ENCODE assay signal across 21 cellular contexts in genomic region chr2:169867579-169867978, GRCh38. TPM values are rescaled to one million over a fixed set of nuclear protein-coding genes. Genes with fewer than 3 reads are reported as not detected.
DNase-seq lines count a peak whose midpoint lies in the region; FAIRE-seq and TF ChIP-seq lines count a peak whose summit lies in the region.
"Had no signal": no experiment of that assay in that cellular context is flagged by ENCODE, and none has a peak within 500 bp of the region (broad histone marks: within the 10 kb centered on the region; RNA-seq: fewer than 3 reads in every experiment).

No MANE protein-coding gene starts in this region.

- no peak overlapping the region for H3K4me3 ChIP-seq in Karpas-422 (ENCODE audit: low read length)
- H3K4me3 ChIP-seq in H1 (ENCODE audit: extremely low read depth in 1 of 4, insufficient read depth in 2 of 4, low read depth in 3 of 4, low read length in 4 of 4): no peak overlapping the region
- H3K4me3 ChIP-seq: A549; BLaER1 treated with 17β-estradiol and CSF1 and Interleukin-3, amounts not matched to agents 10 nM and 100 nM had no signal

- no peak for TF ChIP-seq RAD21 in H1 (IDR thresholded peaks at IDR 0.05 in 1 of 2, conservative IDR thresholded peaks at IDR 0.05 in 1 of 2; ENCODE audit: low read depth in 2 of 2, low read length in 2 of 2)

- no peak overlapping the region for H2BK20ac ChIP-seq in H1 (ENCODE audit: low read length)

- H4K5ac ChIP-seq in H1 (ENCODE audit: insufficient read length, low read depth, low read length): peak overlapping the region; percentile 52

- CTCF ChIA-PET in H1 (lab: Charles Lee; ENCODE audit: partially characterized antibody): no interaction called here
- CTCF ChIA-PET in activated naive CD4-positive, alpha-beta T cell treated with anti-CD3 and anti-CD28 coated beads, Interleukin-2, amount 10 ng/mL, durations not matched to agents 7 days and 5 days (lab: Charles Lee): interaction anchor here (0.6 kb wide), 1 partner anchor 1750 kb away, joined by 3 read pairs; no protein-coding TSS in a partner anchor

- DNase-seq in Karpas-422: peak; percentile 39
- DNase-seq in H1 (ENCODE audit: low read depth in 1 of 2, low spot score in 2 of 2): no peak
- no peak for DNase-seq in activated naive CD4-positive, alpha-beta T cell treated with anti-CD3 and anti-CD28 coated beads, Interleukin-2, amount 10 ng/mL, durations not matched to agents 7 days and 5 days
- DNase-seq in activated naive CD4-positive, alpha-beta T cell treated with anti-CD3 and anti-CD28 coated beads, Interleukin-2, amount 50 U/mL, for 16 hours: no peak
- DNase-seq: AML-193; Caco-2; Calu3; CD4-positive, alpha-beta T cell; CD8-positive, alpha-beta T cell; DMS79; DND-41; EL; GF-D8 had no signal

- no peaks in the 10 kb centered on the region for H3K36me3 Mint-ChIP-seq in activated naive CD4-positive, alpha-beta T cell treated with anti-CD3 and anti-CD28 coated beads, Interleukin-2, amount 10 ng/mL, durations not matched to agents 7 days and 5 days
- H3K36me3 Mint-ChIP-seq: CD8-positive, alpha-beta T cell had no signal

- no peak overlapping the region for H2BK5ac ChIP-seq in H1 (ENCODE audit: low read depth, low read length)

- H3K79me1 ChIP-seq in H1 (ENCODE audit: low read depth, low read length): no peaks in the 10 kb centered on the region

- H2AK5ac ChIP-seq in H1 (ENCODE audit: low read depth, low read length): no peak overlapping the region

- H3K4me1 Mint-ChIP-seq in activated naive CD4-positive, alpha-beta T cell treated with anti-CD3 and anti-CD28 coated beads, Interleukin-2, amount 10 ng/mL, durations not matched to agents 7 days and 5 days: no peaks in the 10 kb centered on the region

- H3K36me3 ChIP-seq in Karpas-422 (ENCODE audit: insufficient read depth, low read length): no peaks in the 10 kb centered on the region
- no peaks in the 10 kb centered on the region for H3K36me3 ChIP-seq in H1 (ENCODE audit: control insufficient read depth in 2 of 4, insufficient read depth in 4 of 4, low read length in 3 of 4)

- no peak overlapping the region for H3K18ac ChIP-seq in H1 (ENCODE audit: extremely low read depth, low read length)

- TF ChIP-seq POLR2A in H1 (IDR thresholded peaks at IDR 0.05; ENCODE audit: control extremely low read depth in 1 of 2, low read depth in 2 of 2, low read length in 2 of 2): no peak

- H3K4me2 ChIP-seq in Karpas-422 (ENCODE audit: low read depth, low read length, poor library complexity, severe bottlenecking) (no peak overlapping the region), H1 (ENCODE audit: insufficient read depth in 1 of 2, low read depth in 2 of 2, low read length in 2 of 2) (no peak overlapping the region)
- H3K4me2 ChIP-seq: A549; BLaER1 treated with 17β-estradiol and CSF1 and Interleukin-3, amounts not matched to agents 10 nM and 100 nM had no signal

- H3K27me3 Mint-ChIP-seq in activated naive CD4-positive, alpha-beta T cell treated with anti-CD3 and anti-CD28 coated beads, Interleukin-2, amount 10 ng/mL, durations not matched to agents 7 days and 5 days: no peaks in the 10 kb centered on the region
- H3K27me3 Mint-ChIP-seq: B cell; CD4-positive, alpha-beta T cell had no signal

- no peak overlapping the region for H2BK15ac ChIP-seq in H1 (ENCODE audit: low read length)

- no peak overlapping the region for H3K27ac Mint-ChIP-seq in activated naive CD4-positive, alpha-beta T cell treated with anti-CD3 and anti-CD28 coated beads, Interleukin-2, amount 10 ng/mL, durations not matched to agents 7 days and 5 days
- H3K27ac Mint-ChIP-seq: B cell; CD4-positive, alpha-beta T cell; CD8-positive, alpha-beta T cell had no signal

- no peak overlapping the region for H3K14ac ChIP-seq in H1 (ENCODE audit: insufficient read length)

- H4K20me1 ChIP-seq in Karpas-422 (ENCODE audit: insufficient read depth, low read depth, low read length): no peaks in the 10 kb centered on the region
- peaks cover 0 to 2% of the 10 kb centered on the region in 2 experiments for H4K20me1 ChIP-seq in H1 (replicated peaks in 1 of 2; ENCODE audit: control insufficient read depth in 1 of 2, insufficient read depth in 2 of 2, low read length in 2 of 2)

- peaks cover 86% of the 10 kb centered on the region for H3K79me2 ChIP-seq in Karpas-422 (ENCODE audit: low read length)
- peaks cover 0 to 21% of the 10 kb centered on the region in 2 experiments; a peak in 2 of 4 replicates for H3K79me2 ChIP-seq in H1 (ENCODE audit: control insufficient read depth in 1 of 2, insufficient read depth in 2 of 2, low read length in 2 of 2)

- H3K4me3 Mint-ChIP-seq in activated naive CD4-positive, alpha-beta T cell treated with anti-CD3 and anti-CD28 coated beads, Interleukin-2, amount 10 ng/mL, durations not matched to agents 7 days and 5 days: no peak overlapping the region
- H3K4me3 Mint-ChIP-seq: B cell; CD4-positive, alpha-beta T cell; CD8-positive, alpha-beta T cell had no signal

- H3K4me1 ChIP-seq in Karpas-422 (ENCODE audit: low read length) (no peaks in the 10 kb centered on the region; the same call in 1 of the 2 replicates), H1 (replicated peaks in 1 of 4; ENCODE audit: control insufficient read depth in 3 of 4, insufficient read depth in 4 of 4, low read length in 3 of 4) (peaks cover 0 to 3% (median 0%) of the 10 kb centered on the region in 4 experiments; a peak in 2 of 7 replicates)
- H3K4me1 ChIP-seq: A549, Caco-2 had no signal

- no peak overlapping the region for H3K4ac ChIP-seq in H1 (replicated peaks; ENCODE audit: insufficient read length, low read depth, low read length)

- POLR2A ChIA-PET in H1 (lab: Charles Lee; ENCODE audit: partially characterized antibody): no interaction called here

- H2BK12ac ChIP-seq in H1 (ENCODE audit: low read depth, low read length): no peak overlapping the region

- H4K8ac ChIP-seq in H1 (ENCODE audit: extremely low read depth, insufficient read depth, low read length): no peak overlapping the region

- no peaks in the 10 kb centered on the region for H3K27me3 ChIP-seq in Karpas-422 (ENCODE audit: low read length)
- no peaks in the 10 kb centered on the region for H3K27me3 ChIP-seq in H1 (replicated peaks in 1 of 4; ENCODE audit: control insufficient read depth in 3 of 4, extremely low read depth in 1 of 4, insufficient read depth in 3 of 4, low read length in 3 of 4)
- H3K27me3 ChIP-seq: BLaER1 treated with 17β-estradiol and CSF1 and Interleukin-3, amounts not matched to agents 10 nM and 100 nM had no signal

- FAIRE-seq in G401.6 (lab: Jason Lieb, UNC) (peak; percentile 55), H1 (lab: Jason Lieb, UNC) (no peak)
- FAIRE-seq: A549, D721Med, GM12891 had no signal

- H3K9me3 ChIP-seq in Karpas-422 (ENCODE audit: low read length) (no peaks in the 10 kb centered on the region), H1 (ENCODE audit: insufficient read depth in 2 of 2, low read depth in 1 of 2, low read length in 1 of 2) (no peaks in the 10 kb centered on the region)
- H3K9me3 ChIP-seq: A549, Caco-2 had no signal

- no peaks in the 10 kb centered on the region for H3K9me3 Mint-ChIP-seq in activated naive CD4-positive, alpha-beta T cell treated with anti-CD3 and anti-CD28 coated beads, Interleukin-2, amount 10 ng/mL, durations not matched to agents 7 days and 5 days
- H3K9me3 Mint-ChIP-seq: CD4-positive, alpha-beta T cell; CD8-positive, alpha-beta T cell had no signal

- no peaks in the 10 kb centered on the region for H3K9me2 ChIP-seq in Karpas-422 (replicated peaks; ENCODE audit: insufficient read depth, low read length)

- no peak overlapping the region for H4K91ac ChIP-seq in H1 (replicated peaks; ENCODE audit: insufficient read length, low read length)

- H3K27ac ChIP-seq in Karpas-422 (ENCODE audit: low read length): no peak overlapping the region
- no peak overlapping the region for H3K27ac ChIP-seq in H1 (ENCODE audit: low read depth, low read length)
- H3K27ac ChIP-seq: 22Rv1; A549; BLaER1 treated with 17β-estradiol and CSF1 and Interleukin-3, amounts not matched to agents 10 nM and 100 nM; C4-2B had no signal

- H2BK120ac ChIP-seq in H1 (replicated peaks; ENCODE audit: low read depth, low read length): no peak overlapping the region

- H2AFZ ChIP-seq in Karpas-422 (ENCODE audit: low read length) (no peak overlapping the region), H1 (ENCODE audit: low read length) (no peak overlapping the region)

- no peak for TF ChIP-seq CTCF in H1 (IDR thresholded peaks at IDR 0.05; ENCODE audit: control extremely low read depth in 1 of 3, insufficient read depth in 1 of 3, low read depth in 1 of 3, low read length in 3 of 3)

- no peak overlapping the region for H3K23ac ChIP-seq in H1 (ENCODE audit: insufficient read length)

- 60% methylated on average over 3 of the region's 3 CpGs; no CpG with 5 or more reads in 1 of the 2 experiments for WGBS in H1 (ENCODE audit: extremely low coverage in 1 of 2, insufficient coverage in 1 of 2, insufficient read length in 1 of 2, insufficient replicate concordance in 2 of 2, low coverage in 1 of 2, low lambda C conversion rate in 2 of 2, missing lambda C conversion rate in 1 of 2), 2 experiments

- H3K23me2 ChIP-seq in H1 (ENCODE audit: low read depth, low read length): no peaks in the 10 kb centered on the region

- H3K56ac ChIP-seq in H1 (replicated peaks; ENCODE audit: insufficient read length, low read depth, low read length): no peak overlapping the region

- TF ChIP-seq EP300 in H1 (IDR thresholded peaks at IDR 0.05; ENCODE audit: borderline replicate concordance in 1 of 2, low read depth in 2 of 2, low read length in 2 of 2): no peak

- H3K9ac ChIP-seq in Karpas-422 (ENCODE audit: low read length): no peak overlapping the region
- H3K9ac ChIP-seq in H1 (replicated peaks in 1 of 4; ENCODE audit: extremely low read depth in 1 of 4, low read depth in 3 of 4, low read length in 3 of 4): no peak overlapping the region
- H3K9ac ChIP-seq: BLaER1 treated with 17β-estradiol and CSF1 and Interleukin-3, amounts not matched to agents 10 nM and 100 nM had no signal

RNA-seq across cellular contexts. Expression of gene UBR3, which starts 40.3 kb away (rescaled TPM):
- 26.7 and 50.8 TPM in 2 replicates for total RNA-seq in Karpas-422 (2014; rRNA removed; shearing (Covaris generic); ENCODE audit: low replicate concordance)
- total RNA-seq in H1 (2021; fragmentation: NEBNext Ultra II Directional; extraction: Animal tissue kit (Norgen Biotek cat#: 25700)): 16.4 and 17.7 TPM in 2 replicates
- 2.3 and 3.7 TPM in 2 replicates for polyA plus RNA-seq in H1 (2011; rRNA removed)
- 5.2 TPM for polyA plus RNA-seq in H1 (2011; cell fraction: cytosol; rRNA removed)
- 5.3 TPM for polyA plus RNA-seq in H1 (2011; cell fraction: nucleus; rRNA removed)
- polyA plus RNA-seq in H1 (2012, experiment 1 of 2): 5.3 to 9.5 TPM (median 6.5 TPM) in 4 replicates
- 0.62 TPM for polyA plus RNA-seq in H1 (2012, experiment 2 of 2)
- polyA plus RNA-seq in H1 (2013, experiment 1 of 2): 9.7 TPM
- polyA plus RNA-seq in H1 (2013, experiment 2 of 2): 9.6 TPM
- 16.5 and 21.4 TPM in 2 replicates for polyA minus RNA-seq in H1 (2011; rRNA and poly(A)+ RNA removed)
- polyA minus RNA-seq in H1 (2011; cell fraction: cytosol; rRNA and poly(A)+ RNA removed): 9.8 TPM
- polyA minus RNA-seq in H1 (2011; cell fraction: nucleus; rRNA and poly(A)+ RNA removed): 43.3 TPM

RNA-seq across cellular contexts. Expression of gene METTL5, which starts 42.9 kb away (rescaled TPM):
- 100 and 105 TPM in 2 replicates for total RNA-seq in Karpas-422 (2014; rRNA removed; shearing (Covaris generic); ENCODE audit: low replicate concordance)
- total RNA-seq in H1 (2021; fragmentation: NEBNext Ultra II Directional; extraction: Animal tissue kit (Norgen Biotek cat#: 25700)): 74.1 and 79.7 TPM in 2 replicates
- polyA plus RNA-seq in H1 (2011; rRNA removed): 19.3 and 34.5 TPM in 2 replicates
- 66.9 TPM for polyA plus RNA-seq in H1 (2011; cell fraction: cytosol; rRNA removed)
- polyA plus RNA-seq in H1 (2011; cell fraction: nucleus; rRNA removed): 16.0 TPM
- polyA plus RNA-seq in H1 (2012, experiment 1 of 2): 62.7 to 160 TPM (median 79.4 TPM) in 4 replicates
- polyA plus RNA-seq in H1 (2012, experiment 2 of 2): 24.7 TPM
- polyA plus RNA-seq in H1 (2013, experiment 1 of 2): 94.8 TPM
- polyA plus RNA-seq in H1 (2013, experiment 2 of 2): 99.1 TPM
- 11.9 and 19.0 TPM in 2 replicates for polyA minus RNA-seq in H1 (2011; rRNA and poly(A)+ RNA removed)
- 9.5 TPM for polyA minus RNA-seq in H1 (2011; cell fraction: cytosol; rRNA and poly(A)+ RNA removed)
- 21.8 TPM for polyA minus RNA-seq in H1 (2011; cell fraction: nucleus; rRNA and poly(A)+ RNA removed)
